Comparison of ENCODE assay signal across 17 cellular contexts in the genomic region with DNA sequence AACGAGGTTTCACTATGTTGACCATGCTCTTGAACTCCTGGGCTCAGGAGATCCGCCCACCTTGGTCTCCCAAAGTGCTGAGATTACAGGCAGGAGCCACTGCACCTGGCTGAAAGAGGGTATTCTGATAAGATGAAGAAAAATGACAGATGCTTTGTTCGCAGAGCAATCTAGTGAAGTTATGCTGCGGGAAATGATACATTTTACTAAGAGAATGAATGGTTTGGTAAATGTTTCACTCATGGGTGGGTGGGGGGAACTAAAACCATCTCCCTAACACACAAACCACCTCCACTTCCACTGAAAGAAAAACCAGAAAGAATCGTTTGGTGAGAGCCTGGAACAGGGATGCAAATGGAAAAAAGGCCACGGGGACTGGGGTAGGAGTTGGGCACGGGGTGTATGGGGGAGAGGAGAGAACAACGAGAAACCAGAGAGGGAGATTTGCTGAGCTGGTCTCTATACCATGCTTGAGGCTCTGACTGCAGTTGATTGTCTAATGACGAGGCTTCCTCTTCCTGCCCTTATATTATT. TPM values are rescaled to one million over a fixed set of nuclear protein-coding genes. Genes with fewer than 3 reads are reported as not detected.
"Had no signal": no experiment of that assay in that cellular context is flagged by ENCODE, and none has a peak within 500 bp of the region (broad histone marks: within the 10 kb centered on the region; RNA-seq: fewer than 3 reads in every experiment).

No MANE protein-coding gene starts in this region.

- H3K4me1 Mint-ChIP-seq: natural killer cell had no signal

- H3K9me3 Mint-ChIP-seq: activated naive CD8-positive, alpha-beta T cell treated with anti-CD3 and anti-CD28 coated beads, Interleukin-2, amount 50 U/mL, for 24 hours; natural killer cell had no signal

- H3K36me3 Mint-ChIP-seq: natural killer cell had no signal

- H3K27ac Mint-ChIP-seq: activated naive CD8-positive, alpha-beta T cell treated with anti-CD3 and anti-CD28 coated beads, Interleukin-2, amount 50 U/mL, for 24 hours; natural killer cell had no signal

- H3K9me3 ChIP-seq: colonic mucosa, heart left ventricle, prostate gland, right lobe of liver had no signal

- H3K36me3 ChIP-seq: cardiac muscle cell, colonic mucosa, heart left ventricle, prostate gland, right lobe of liver had no signal

- DNase-seq: activated CD4-positive, alpha-beta T cell treated with anti-CD3 and anti-CD28 coated beads for 48 hours; activated naive CD8-positive, alpha-beta T cell treated with anti-CD3 and anti-CD28 coated beads, Interleukin-2, amount 50 U/mL, for 24 hours; colonic mucosa; foreskin melanocyte; heart left ventricle; mammary epithelial cell; natural killer cell; occipital lobe; right lobe of liver; stimulated activated naive CD4-positive, alpha-beta T cell; substantia nigra; SW 1271; trophoblast cell had no signal

- H3K27ac ChIP-seq: cardiac muscle cell, colonic mucosa, heart left ventricle, prostate gland, right lobe of liver had no signal

- H3K27me3 ChIP-seq: cardiac muscle cell, colonic mucosa, heart left ventricle, right lobe of liver had no signal

- H3K4me3 ChIP-seq: cardiac muscle cell, colonic mucosa, heart left ventricle, prostate gland, right lobe of liver had no signal

- H3K4me3 Mint-ChIP-seq: activated naive CD8-positive, alpha-beta T cell treated with anti-CD3 and anti-CD28 coated beads, Interleukin-2, amount 50 U/mL, for 24 hours; natural killer cell had no signal

- H3K4me1 ChIP-seq: colonic mucosa, heart left ventricle, prostate gland, right lobe of liver had no signal

- FAIRE-seq: astrocyte, islet of Langerhans had no signal

RNA-seq across cellular contexts. Expression of a gene that starts 52.6 kb away (rescaled TPM):
- total RNA-seq: heart left ventricle, natural killer cell, occipital lobe had no signal
